23 cellular contexts compared by ENCODE assay signal in genomic region chr19:831407-832369, GRCh38. TPM values are rescaled to one million over a fixed set of nuclear protein-coding genes. Genes with fewer than 3 reads are reported as not detected.
A peak's percentile ranks its signal among the peaks of the same experiment; 100 is the strongest.
DNase-seq lines count a peak whose midpoint lies in the region; ATAC-seq and TF ChIP-seq lines count a peak whose summit lies in the region.
"Had no signal": no experiment of that assay in that cellular context is flagged by ENCODE, and none has a peak within 500 bp of the region (broad histone marks: within the 10 kb centered on the region; RNA-seq: fewer than 3 reads in every experiment).

No MANE protein-coding gene starts in this region.

- no peak overlapping the region for H3K27ac ChIP-seq in HEK293 (ENCODE audit: extremely low read depth, low read depth, low read length)
- no peak overlapping the region for H3K27ac ChIP-seq in Panc1 (ENCODE audit: low read length)
- H3K27ac ChIP-seq: SK-N-MC had no signal

- BruUV-seq in Panc1 (replicated peaks; lab: Mats Ljungman, UMichigan): no TSS peak
- no TSS peak for BruUV-seq in Calu3 (replicated peaks; lab: Mats Ljungman, UMichigan)

- H3K4me1 Mint-ChIP-seq in Calu3 (ENCODE audit: low read depth, unreplicated experiment): no peaks in the 10 kb centered on the region

- intact Hi-C loops in Panc1 (cut with micrococcal nuclease; ENCODE audit: unreplicated experiment): no loop called here
- intact Hi-C loops in Calu3 (cut with micrococcal nuclease; ENCODE audit: unreplicated experiment): no loop called here

- CTCF ChIA-PET in HEK293 (lab: Yijun Ruan, JAX): no interaction called here
- CTCF ChIA-PET in Panc1 (lab: Charles Lee): interaction anchor here (0.7 kb wide), 1 partner anchor 19 kb away, joined by 5 read pairs; no protein-coding TSS in a partner anchor
- CTCF ChIA-PET in Calu3 (lab: Charles Lee): no interaction called here

- H3K27me3 ChIP-seq in Panc1 (ENCODE audit: control insufficient read depth, insufficient read depth, low read length): no peaks in the 10 kb centered on the region
- H3K27me3 ChIP-seq: MG63 had no signal

- POLR2A ChIA-PET in HEK293 (lab: Yijun Ruan, JAX): no interaction called here
- POLR2A ChIA-PET in Panc1 (lab: Charles Lee): no interaction called here

- no peak for TF ChIP-seq CTCF in HEK293 (tag by site-specific recombination; IDR thresholded peaks at IDR 0.05)
- TF ChIP-seq CTCF in Panc1 (IDR thresholded peaks at IDR 0.05): no peak
- no peak for TF ChIP-seq CTCF in omental fat pad (IDR thresholded peaks at IDR 0.05)
- TF ChIP-seq CTCF in Calu3 (IDR thresholded peaks at IDR 0.05; ENCODE audit: unreplicated experiment): no peak

- H3K9me3 ChIP-seq in HEK293 (ENCODE audit: control insufficient read depth, insufficient read depth, low read depth, low read length) (no peaks in the 10 kb centered on the region), Panc1 (ENCODE audit: control insufficient read depth, insufficient read depth, low read depth, low read length) (no peaks in the 10 kb centered on the region)
- H3K9me3 ChIP-seq: Caco-2, MG63 had no signal

- in situ Hi-C loops in Panc1 (cut with HindIII; ENCODE audit: low pct_unique_long_range_greater_than_20kb, low sequenced_read_pairs): no loop called here

- H3K4me1 ChIP-seq in HEK293 (ENCODE audit: control insufficient read depth, insufficient read depth, low read length) (no peaks in the 10 kb centered on the region), Panc1 (ENCODE audit: control insufficient read depth, insufficient read depth, low read length) (peaks cover 2% of the 10 kb centered on the region; the same call in 1 of the 2 replicates)
- H3K4me1 ChIP-seq: Caco-2 had no signal

- H3K36me3 ChIP-seq in HEK293 (ENCODE audit: control insufficient read depth in 2 of 2, insufficient read depth in 1 of 2, low read length in 2 of 2): no peaks in the 10 kb centered on the region
- no peaks in the 10 kb centered on the region for H3K36me3 ChIP-seq in Panc1 (ENCODE audit: control insufficient read depth, insufficient read depth, low read length)
- H3K36me3 ChIP-seq: MG63 had no signal

- H3K27ac Mint-ChIP-seq in Calu3 (ENCODE audit: unreplicated experiment): no peak overlapping the region
- H3K27ac Mint-ChIP-seq: CD4-positive, alpha-beta memory T cell had no signal

- ATAC-seq in Panc1 (0 out of 2 replicates have a peak, but pooled peaks have one; percentile 7), esophagus mucosa (peak; percentile 13), omental fat pad (ENCODE audit: low FRiP score) (peak; percentile 30)

- DNase-seq in Panc1 (ENCODE audit: low read depth, low spot score) (no peak), omental fat pad (ENCODE audit: low spot score) (no peak), globus pallidus (ENCODE audit: low spot score) (no peak), NCI-H1417 treated with DMSO at 0.1 percent for 48 hours (lab: John Stamatoyannopoulos, UW) (no peak), Calu3 (no peak), NCI-H1694 (lab: John Stamatoyannopoulos, UW) (no peak)
- DNase-seq: Caco-2; CD4-positive, alpha-beta memory T cell; MG63; NCI-H1092 treated with DMSO at 0.1 percent for 48 hours; NCI-H2081; NCI-H2171; NCI-H524 treated with DMSO at 0.1 percent for 48 hours; NCI-H82; OCI-M1; Right ventricle myocardium superior; SW 1271 had no signal

- H3K36me3 Mint-ChIP-seq in Calu3 (ENCODE audit: insufficient read depth, unreplicated experiment): no peaks in the 10 kb centered on the region
- H3K36me3 Mint-ChIP-seq: CD4-positive, alpha-beta memory T cell had no signal

- H3K4me3 Mint-ChIP-seq in Calu3 (ENCODE audit: low read depth, unreplicated experiment): no peak overlapping the region
- H3K4me3 Mint-ChIP-seq: CD4-positive, alpha-beta memory T cell had no signal

- peaks cover 54% of the 10 kb centered on the region for H3K27me3 Mint-ChIP-seq in Calu3 (ENCODE audit: unreplicated experiment)

- H3K4me3 ChIP-seq in HEK293 (ENCODE audit: low read depth, low read length) (no peak overlapping the region), Panc1 (ENCODE audit: low read depth in 2 of 2, low read length in 2 of 2) (no peak overlapping the region)
- H3K4me3 ChIP-seq: MG63, SK-N-MC had no signal

- H3K9me3 Mint-ChIP-seq in Calu3 (ENCODE audit: low read depth, unreplicated experiment): no peaks in the 10 kb centered on the region
- H3K9me3 Mint-ChIP-seq: CD4-positive, alpha-beta memory T cell had no signal

TF ChIP-seq in HEK293, 187 proteins besides CTCF, POLR2A, EP300 and RAD21:
- TF ChIP-seq ZNF510 (tag by site-specific recombination; IDR thresholded peaks at IDR 0.05; ENCODE audit: insufficient replicate concordance) (no peak), GLIS1 (tag by site-specific recombination; IDR thresholded peaks at IDR 0.05) (peak; percentile 40; the same call in 1 of the 2 replicates), ZNF768 (tag by site-specific recombination; IDR thresholded peaks at IDR 0.05) (peak; percentile 32; the same call in 1 of the 2 replicates), ZXDB (tag by site-specific recombination; IDR thresholded peaks at IDR 0.05) (no peak), ZNF623 (tag by site-specific recombination; IDR thresholded peaks at IDR 0.05) (peak; percentile 96)

RNA-seq across cellular contexts. Expression of gene AZU1, which starts 4.1 kb away (rescaled TPM):
- total RNA-seq in Panc1 (2021; ENCODE audit: unreplicated experiment) (5.8 TPM), esophagus mucosa (not detected), omental fat pad (1 to 10 TPM in 1 of 4 donors, not detected in 3; 1.1 TPM), Calu3 (2022) (not detected in 2 replicates)
- 5.9 TPM for polyA plus RNA-seq in Panc1 (2012; ENCODE audit: insufficient read length)
- total RNA-seq: Caco-2; CD4-positive, alpha-beta memory T cell; Daoy; LHCN-M2; Right ventricle myocardium superior had no signal
- polyA plus RNA-seq: CD4-positive, alpha-beta memory T cell had no signal

RNA-seq across cellular contexts. Expression of gene PRTN3, which starts 9.1 kb away (rescaled TPM):
- 1.5 TPM for total RNA-seq in Panc1 (2021; ENCODE audit: unreplicated experiment)
- polyA plus RNA-seq in Panc1 (2012; ENCODE audit: insufficient read length): 2.6 TPM
- not detected for total RNA-seq in esophagus mucosa
- total RNA-seq in omental fat pad: not detected
- total RNA-seq in Calu3 (2022): not detected in 2 replicates
- total RNA-seq: CD4-positive, alpha-beta memory T cell; Daoy; LHCN-M2; Right ventricle myocardium superior had no signal
- polyA plus RNA-seq: BJ; CD4-positive, alpha-beta memory T cell had no signal

RNA-seq across cellular contexts. Expression of gene PLPPR3, which starts 9.9 kb away (rescaled TPM):
- 63.7 TPM for total RNA-seq in Panc1 (2021; ENCODE audit: unreplicated experiment)
- 123 TPM for polyA plus RNA-seq in Panc1 (2012; ENCODE audit: insufficient read length)
- not detected for total RNA-seq in esophagus mucosa
- total RNA-seq in omental fat pad: not detected
- total RNA-seq in Calu3 (2022): 0.27 TPM in 1 of 2 replicates, not detected in the other
- total RNA-seq: CD4-positive, alpha-beta memory T cell; LHCN-M2; Right ventricle myocardium superior had no signal
- polyA plus RNA-seq: CD4-positive, alpha-beta memory T cell had no signal

RNA-seq across cellular contexts. Expression of gene ELANE, which starts 20.4 kb away (rescaled TPM):
- 0.57 TPM for total RNA-seq in Panc1 (2021; ENCODE audit: unreplicated experiment)
- polyA plus RNA-seq in Panc1 (2012; ENCODE audit: insufficient read length): 0.40 TPM
- not detected for total RNA-seq in esophagus mucosa
- total RNA-seq in omental fat pad: 1 to 10 TPM in 2 of 4 donors, under 1 TPM in 1, not detected in 1; 0.72 to 7.7 (median 1.0) TPM
- not detected in 2 replicates for total RNA-seq in Calu3 (2022)
- total RNA-seq: Caco-2; CD4-positive, alpha-beta memory T cell; Daoy had no signal
- polyA plus RNA-seq: CD4-positive, alpha-beta memory T cell had no signal

RNA-seq across cellular contexts. Expression of gene CFD, which starts 27.8 kb away (rescaled TPM):
- total RNA-seq in Panc1 (2021; ENCODE audit: unreplicated experiment): 9.9 TPM
- polyA plus RNA-seq in Panc1 (2012; ENCODE audit: insufficient read length): 58.2 TPM
- total RNA-seq in esophagus mucosa: 21.5 TPM
- 1,000 to 10,000 TPM; 1,367 to 3,469 (median 2,171) TPM for total RNA-seq in omental fat pad
- 2.3 and 3.9 TPM in 2 replicates for total RNA-seq in Calu3 (2022)
- total RNA-seq: LHCN-M2 had no signal

Comparison
In these comparisons a context has a peak if more than half of its experiments do, and no peak if none do; other contexts are left out.
1. RNA of gene PLPPR3, which starts 9.9 kb away (total RNA-seq): 63.7 TPM in Panc1 (single experiment); not detected in esophagus mucosa (single experiment), not detected in omental fat pad and 0.27 TPM in Calu3; every median in the first group is over 10 times any median in the second.
2. Peak in every context shown above with its lines, with median percentiles within 50 percentile points of each other: ATAC-seq.